ENCODE assay signal across 9 cellular contexts in the genomic region with DNA sequence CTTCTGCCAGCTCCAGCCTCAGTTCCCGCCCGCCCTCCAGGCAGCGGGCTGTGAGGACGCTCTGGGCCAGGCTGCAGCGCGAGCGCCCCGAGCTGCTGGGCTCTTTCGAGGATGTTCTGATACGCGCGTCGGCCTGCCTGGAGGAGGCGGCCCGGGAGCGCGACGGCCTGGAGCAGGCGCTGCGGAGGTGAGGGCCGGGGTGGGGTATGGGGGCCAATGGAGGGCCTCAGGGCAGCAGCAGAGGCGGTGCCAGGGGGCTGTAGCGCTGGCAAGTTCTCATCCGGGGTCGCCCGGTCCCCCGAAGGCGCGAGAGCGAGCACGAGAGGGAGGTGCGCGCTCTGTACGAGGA. TPM values are rescaled to one million over a fixed set of nuclear protein-coding genes. Genes with fewer than 3 reads are reported as not detected.
DNase-seq lines count a peak whose midpoint lies in the region; TF ChIP-seq lines count a peak whose summit lies in the region.
"Had no signal": no experiment of that assay in that cellular context is flagged by ENCODE, and none has a peak within 500 bp of the region (broad histone marks: within the 10 kb centered on the region; RNA-seq: fewer than 3 reads in every experiment).

No MANE protein-coding gene starts in this region.

- intact Hi-C loops in OCI-LY7 (cut with micrococcal nuclease; ENCODE audit: unreplicated experiment): no loop called here
- intact Hi-C loops in prostate gland (cut with DNase I): no loop called here

- CTCF ChIA-PET in OCI-LY7 (lab: Charles Lee; ENCODE audit: unreplicated experiment): no interaction called here

- peak overlapping the region; percentile 29 for H3K4me3 ChIP-seq in OCI-LY7 (ENCODE audit: low read depth, low read length, poor library complexity, severe bottlenecking)
- peak overlapping the region; percentile 16 for H3K4me3 ChIP-seq in fibroblast of mammary gland (ENCODE audit: control insufficient read depth, low read depth, low read length)
- H3K4me3 ChIP-seq in prostate gland: peak overlapping the region; percentile 21 to 22

- no peaks in the 10 kb centered on the region for H3K9me2 ChIP-seq in OCI-LY7 (ENCODE audit: insufficient read depth, low read length)

- 3% methylated on average over 24 of the region's 34 CpGs for WGBS in prostate gland

- H3K36me3 ChIP-seq in OCI-LY7 (ENCODE audit: insufficient read depth, low read length): no peaks in the 10 kb centered on the region
- H3K36me3 ChIP-seq in prostate gland: peaks cover 0 to 1% of the 10 kb centered on the region in 2 donors

- H3K9me3 ChIP-seq in OCI-LY7 (ENCODE audit: low read length): no peaks in the 10 kb centered on the region
- no peaks in the 10 kb centered on the region for H3K9me3 ChIP-seq in prostate gland

- DNase-seq in Daoy (ENCODE audit: low read depth): peak; percentile 43
- DNase-seq in OCI-LY7 (ENCODE audit: low spot score): no peak
- DNase-seq in fibroblast of mammary gland (ENCODE audit: low read depth): no peak
- DNase-seq in prostate gland (ENCODE audit: low spot score): no peak
- no peak for DNase-seq in DMS79 (lab: John Stamatoyannopoulos, UW)
- no peak for DNase-seq in NCI-H187 (lab: John Stamatoyannopoulos, UW)
- DNase-seq in activated naive CD4-positive, alpha-beta T cell treated with Interleukin-2 at 50 U/mL for 16 hours: no peak
- DNase-seq in anterior cingulate cortex (lab: John Stamatoyannopoulos, UW): no peak
- DNase-seq: hippocampal formation had no signal

- no peak overlapping the region for H2AFZ ChIP-seq in OCI-LY7 (ENCODE audit: low read length)

- POLR2A ChIA-PET in OCI-LY7 (lab: Charles Lee): interaction anchor here (1.0 kb wide), 1 partner anchor 13 kb away, joined by 4 read pairs; no protein-coding TSS in a partner anchor

- TF ChIP-seq CTCF in OCI-LY7 (conservative IDR thresholded peaks at IDR 0.05; ENCODE audit: low read length) (no peak), fibroblast of mammary gland (conservative IDR thresholded peaks at IDR 0.05; ENCODE audit: control insufficient read depth, insufficient read depth, low read depth, low read length) (no peak), prostate gland (IDR thresholded peaks at IDR 0.05) (no peak)

- H4K20me1 ChIP-seq in OCI-LY7 (ENCODE audit: insufficient read depth, low read length): no peaks in the 10 kb centered on the region

- TF ChIP-seq POLR2A in prostate gland (IDR thresholded peaks at IDR 0.05): peak; percentile 57

- H3K4me1 ChIP-seq in OCI-LY7 (ENCODE audit: insufficient read depth, low read length, poor library complexity, severe bottlenecking) (peaks cover 36% of the 10 kb centered on the region), prostate gland (replicated peaks) (peaks cover 48% of the 10 kb centered on the region)

- no peaks in the 10 kb centered on the region for H3K27me3 ChIP-seq in prostate gland (replicated peaks; ENCODE audit: insufficient read depth)

- H3K27ac ChIP-seq in OCI-LY7 (ENCODE audit: low read depth, low read length, poor library complexity, severe bottlenecking) (no peak overlapping the region), prostate gland (no peak overlapping the region)

- H3K79me2 ChIP-seq in OCI-LY7 (ENCODE audit: insufficient read depth, low read depth, low read length): no peaks in the 10 kb centered on the region

- peak overlapping the region; percentile 68 for H3K4me2 ChIP-seq in OCI-LY7 (ENCODE audit: low read length)

- BruUV-seq in OCI-LY7 (replicated peaks; lab: Mats Ljungman, UMichigan): no TSS peak

RNA-seq across cellular contexts. Expression of a gene that starts 2.2 kb away (rescaled TPM):
- total RNA-seq in Daoy (2014; rRNA removed; shearing (Covaris generic)): 5.3 and 9.0 TPM in 2 replicates
- total RNA-seq in OCI-LY7 (2014; rRNA removed; shearing (Covaris generic)): 2.2 and 2.8 TPM in 2 replicates
- 20.1 and 21.0 TPM in 2 replicates for total RNA-seq in OCI-LY7 (2022)
- total RNA-seq in prostate gland: 10 to 100 TPM; 23.2 to 83.0 TPM

RNA-seq across cellular contexts. Expression of a gene that starts 2.8 kb away (rescaled TPM):
- total RNA-seq in Daoy (2014; rRNA removed; shearing (Covaris generic)): 246 and 253 TPM in 2 replicates
- 0.28 TPM in 1 of 2 replicates, not detected in the other for total RNA-seq in OCI-LY7 (2014; rRNA removed; shearing (Covaris generic))
- total RNA-seq in OCI-LY7 (2022) (0.84 and 1.0 TPM in 2 replicates), prostate gland (100 to 1,000 TPM; 313 to 362 TPM)

RNA-seq across cellular contexts. Expression of a gene that starts 11.2 kb away (rescaled TPM):
- 10.9 and 24.2 TPM in 2 replicates for total RNA-seq in Daoy (2014; rRNA removed; shearing (Covaris generic))
- total RNA-seq in OCI-LY7 (2014; rRNA removed; shearing (Covaris generic)): 15.1 and 19.8 TPM in 2 replicates
- total RNA-seq in OCI-LY7 (2022) (41.2 and 57.5 TPM in 2 replicates), prostate gland (100 to 1,000 TPM in 1 of 2 donors, 10 to 100 TPM in 1; 61.8 to 115 TPM)

RNA-seq across cellular contexts. Expression of a gene that starts 12.4 kb away (rescaled TPM):
- 75.7 and 113 TPM in 2 replicates for total RNA-seq in Daoy (2014; rRNA removed; shearing (Covaris generic))
- 206 and 224 TPM in 2 replicates for total RNA-seq in OCI-LY7 (2014; rRNA removed; shearing (Covaris generic))
- total RNA-seq in OCI-LY7 (2022): 64.5 and 88.3 TPM in 2 replicates
- 10 to 100 TPM; 64.5 to 91.1 TPM for total RNA-seq in prostate gland

RNA-seq across cellular contexts. Expression of a gene that starts 12.7 kb away (rescaled TPM):
- 29.3 and 37.3 TPM in 2 replicates for total RNA-seq in Daoy (2014; rRNA removed; shearing (Covaris generic))
- total RNA-seq in OCI-LY7 (2014; rRNA removed; shearing (Covaris generic)): 8.9 and 12.1 TPM in 2 replicates
- total RNA-seq in OCI-LY7 (2022) (8.0 and 9.4 TPM in 2 replicates), prostate gland (10 to 100 TPM; 48.8 to 94.9 TPM)

Comparison
In these comparisons a context has a peak if more than half of its experiments do, and no peak if none do; other contexts are left out.
1. RNA of a gene that starts 2.8 kb away (total RNA-seq): 313 to 362 TPM in prostate gland and 246 to 253 TPM in Daoy; 0.28 to 1.0 TPM in OCI-LY7; every median in the first group is over 100 times any median in the second.
2. Peak in every context shown above with its lines, with median percentiles within 50 percentile points of each other: H3K4me3 ChIP-seq.